13 cellular contexts compared by ENCODE assay signal in the genomic region with DNA sequence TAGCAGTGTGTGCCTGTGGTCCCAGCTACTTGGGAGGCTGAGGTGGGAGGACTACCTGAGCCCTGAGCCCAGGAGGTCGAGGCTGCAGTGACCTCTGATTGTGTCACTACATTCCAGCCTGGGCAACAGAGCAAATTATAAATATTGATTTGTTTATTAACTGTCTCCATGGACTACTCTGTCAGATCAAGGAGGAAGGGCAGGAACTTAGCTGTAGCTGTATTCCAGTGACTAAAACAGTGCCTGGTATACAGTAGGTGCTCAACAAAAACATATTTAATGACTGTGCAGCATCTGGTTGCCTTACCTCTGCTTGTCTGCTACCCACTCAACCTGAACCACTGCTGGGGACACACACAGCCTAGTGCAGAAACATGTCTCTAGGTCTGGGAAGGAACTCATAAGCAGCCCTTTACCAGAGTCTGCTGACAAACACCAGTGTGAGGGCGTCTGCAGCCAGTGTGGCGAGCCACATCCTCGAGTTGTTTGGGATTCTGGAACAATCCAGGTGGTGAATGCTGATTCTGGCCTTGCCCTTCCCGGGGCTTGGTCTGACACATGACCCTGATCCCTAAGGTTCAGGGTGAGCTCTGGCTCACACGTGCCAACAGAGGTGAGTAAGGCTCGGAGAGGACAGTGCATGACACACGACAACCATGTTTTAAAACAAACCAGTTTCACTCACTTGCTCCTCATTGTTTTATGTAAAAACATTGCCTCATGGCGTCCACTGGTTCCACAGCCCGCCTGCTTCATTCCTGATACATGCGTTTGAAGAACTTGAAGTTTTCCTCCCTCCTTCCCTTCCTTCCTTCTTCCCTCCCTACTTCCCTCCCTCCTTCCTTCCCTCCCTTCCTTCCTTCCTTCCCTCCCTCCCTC.
A peak's percentile ranks its signal among the peaks of the same experiment; 100 is the strongest.
DNase-seq lines count a peak whose midpoint lies in the region; ATAC-seq lines count a peak whose summit lies in the region.
"Had no signal": no experiment of that assay in that cellular context is flagged by ENCODE, and none has a peak within 500 bp of the region (broad histone marks: within the 10 kb centered on the region; RNA-seq: fewer than 3 reads in every experiment).

No MANE protein-coding gene starts in this region.

- H3K4me3 Mint-ChIP-seq in activated CD4-positive, alpha-beta T cell treated with anti-CD3 and anti-CD28 coated beads, Interleukin-2, amount 10 ng/mL, durations not matched to agents 7 days and 5 days: no peak overlapping the region
- no peak overlapping the region for H3K4me3 Mint-ChIP-seq in T-helper 2 cell treated with Interferon-gamma antibody and Interleukin-4, amounts not matched to agents 5 μg/mL and 100 μg/mL, for 36 hours
- no peak overlapping the region for H3K4me3 Mint-ChIP-seq in stimulated activated naive B cell treated with anti-CD40 and anti-IgM and Interleukin-4, amounts not matched to agents 10 μg/mL and 1 μg/mL and 100 μg/mL, for 72 hours
- no peak overlapping the region for H3K4me3 Mint-ChIP-seq in stimulated activated naive CD8-positive, alpha-beta T cell treated with anti-CD3 and anti-CD28 coated beads, Interleukin-15, amount 100 ng/mL, for 72 hours
- H3K4me3 Mint-ChIP-seq: activated T-cell treated with anti-CD3 and anti-CD28 coated beads, Interleukin-2, amount 50 U/mL, for 72 hours had no signal

- ATAC-seq in left lobe of liver (peak; percentile 73), HG03280 (IDR thresholded peaks at IDR 0.05; ENCODE audit: unreplicated experiment) (no peak)
- no peak for ATAC-seq in stimulated activated naive B cell treated with anti-CD40 and anti-IgM and Interleukin-4, amounts not matched to agents 10 μg/mL and 1 μg/mL and 100 μg/mL, for 72 hours (replicated peaks)
- no peak for ATAC-seq in stimulated activated naive CD8-positive, alpha-beta T cell treated with anti-CD3 and anti-CD28 coated beads, Interleukin-15, amount 100 ng/mL, for 72 hours

- CTCF ChIA-PET in activated CD4-positive, alpha-beta T cell treated with anti-CD3 and anti-CD28 coated beads, Interleukin-2, amount 10 ng/mL, durations not matched to agents 7 days and 5 days (lab: Charles Lee): interaction anchor here (0.6 to 1.9 kb wide), 5 partner anchors 11 to 46 kb away, joined by 3 to 5 read pairs (median 3); no protein-coding TSS in a partner anchor

- no peaks in the 10 kb centered on the region for H3K36me3 Mint-ChIP-seq in activated CD4-positive, alpha-beta T cell treated with anti-CD3 and anti-CD28 coated beads, Interleukin-2, amount 10 ng/mL, durations not matched to agents 7 days and 5 days (ENCODE audit: low read depth)
- H3K36me3 Mint-ChIP-seq in T-helper 2 cell treated with Interferon-gamma antibody and Interleukin-4, amounts not matched to agents 5 μg/mL and 100 μg/mL, for 36 hours (ENCODE audit: low read depth): no peaks in the 10 kb centered on the region
- H3K36me3 Mint-ChIP-seq in stimulated activated naive B cell treated with anti-CD40 and anti-IgM and Interleukin-4, amounts not matched to agents 10 μg/mL and 1 μg/mL and 100 μg/mL, for 72 hours: peaks cover 3 to 4% of the 10 kb centered on the region in 2 donors

- no peaks in the 10 kb centered on the region for H3K27me3 ChIP-seq in H7 (ENCODE audit: control insufficient read depth, insufficient read depth, low read length)
- H3K27me3 ChIP-seq: colonic mucosa had no signal

- peak overlapping the region; percentile 44 for H3K27ac Mint-ChIP-seq in activated CD4-positive, alpha-beta T cell treated with anti-CD3 and anti-CD28 coated beads, Interleukin-2, amount 10 ng/mL, durations not matched to agents 7 days and 5 days
- peak overlapping the region; percentile 49 for H3K27ac Mint-ChIP-seq in T-helper 2 cell treated with Interferon-gamma antibody and Interleukin-4, amounts not matched to agents 5 μg/mL and 100 μg/mL, for 36 hours
- peak overlapping the region; percentile 76 for H3K27ac Mint-ChIP-seq in stimulated activated naive B cell treated with anti-CD40 and anti-IgM and Interleukin-4, amounts not matched to agents 10 μg/mL and 1 μg/mL and 100 μg/mL, for 72 hours
- H3K27ac Mint-ChIP-seq in stimulated activated naive CD8-positive, alpha-beta T cell treated with anti-CD3 and anti-CD28 coated beads, Interleukin-15, amount 100 ng/mL, for 72 hours: peak overlapping the region in 1 of 2 donors; percentile 54
- H3K27ac Mint-ChIP-seq: activated T-cell treated with anti-CD3 and anti-CD28 coated beads, Interleukin-2, amount 50 U/mL, for 72 hours had no signal

- no peaks in the 10 kb centered on the region for H3K36me3 ChIP-seq in H7 (replicated peaks; ENCODE audit: control insufficient read depth, insufficient read depth, low read length)
- H3K36me3 ChIP-seq: colonic mucosa had no signal

- H3K9me3 Mint-ChIP-seq in activated CD4-positive, alpha-beta T cell treated with anti-CD3 and anti-CD28 coated beads, Interleukin-2, amount 10 ng/mL, durations not matched to agents 7 days and 5 days: no peaks in the 10 kb centered on the region
- no peaks in the 10 kb centered on the region for H3K9me3 Mint-ChIP-seq in T-helper 2 cell treated with Interferon-gamma antibody and Interleukin-4, amounts not matched to agents 5 μg/mL and 100 μg/mL, for 36 hours
- peaks cover 0 to 2% of the 10 kb centered on the region in 2 donors for H3K9me3 Mint-ChIP-seq in stimulated activated naive B cell treated with anti-CD40 and anti-IgM and Interleukin-4, amounts not matched to agents 10 μg/mL and 1 μg/mL and 100 μg/mL, for 72 hours
- H3K9me3 Mint-ChIP-seq in stimulated activated naive CD8-positive, alpha-beta T cell treated with anti-CD3 and anti-CD28 coated beads, Interleukin-15, amount 100 ng/mL, for 72 hours: no peaks in the 10 kb centered on the region
- H3K9me3 Mint-ChIP-seq: activated T-cell treated with anti-CD3 and anti-CD28 coated beads, Interleukin-2, amount 50 U/mL, for 72 hours had no signal

- no peak for DNase-seq in activated CD4-positive, alpha-beta T cell treated with anti-CD3 and anti-CD28 coated beads, Interleukin-2, amount 10 ng/mL, durations not matched to agents 7 days and 5 days
- no peak for DNase-seq in activated CD4-positive, alpha-beta T cell treated with anti-CD3 and anti-CD28 coated beads for 1 hour
- DNase-seq in T-helper 2 cell treated with Interferon-gamma antibody and Interleukin-4, amounts not matched to agents 5 μg/mL and 100 μg/mL, for 36 hours (ENCODE audit: low spot score): no peak
- DNase-seq in left lobe of liver (ENCODE audit: low spot score) (peak; percentile 68), H7 (no peak)
- no peak for DNase-seq in stimulated activated naive B cell treated with anti-CD40 and anti-IgM and Interleukin-4, amounts not matched to agents 10 μg/mL and 1 μg/mL and 100 μg/mL, for 72 hours
- no peak for DNase-seq in stimulated activated naive CD8-positive, alpha-beta T cell treated with anti-CD3 and anti-CD28 coated beads, Interleukin-15, amount 100 ng/mL, for 72 hours
- DNase-seq: activated T-cell treated with anti-CD3 and anti-CD28 coated beads, Interleukin-2, amount 50 U/mL, for 72 hours; anterior cingulate cortex; colonic mucosa; islet precursor cell; NCI-H2029 had no signal

- no peaks in the 10 kb centered on the region for H3K27me3 Mint-ChIP-seq in activated CD4-positive, alpha-beta T cell treated with anti-CD3 and anti-CD28 coated beads, Interleukin-2, amount 10 ng/mL, durations not matched to agents 7 days and 5 days
- H3K27me3 Mint-ChIP-seq in T-helper 2 cell treated with Interferon-gamma antibody and Interleukin-4, amounts not matched to agents 5 μg/mL and 100 μg/mL, for 36 hours (ENCODE audit: low read depth): no peaks in the 10 kb centered on the region
- no peaks in the 10 kb centered on the region for H3K27me3 Mint-ChIP-seq in stimulated activated naive B cell treated with anti-CD40 and anti-IgM and Interleukin-4, amounts not matched to agents 10 μg/mL and 1 μg/mL and 100 μg/mL, for 72 hours
- no peaks in the 10 kb centered on the region for H3K27me3 Mint-ChIP-seq in stimulated activated naive CD8-positive, alpha-beta T cell treated with anti-CD3 and anti-CD28 coated beads, Interleukin-15, amount 100 ng/mL, for 72 hours

- H3K4me3 ChIP-seq in H7 (ENCODE audit: insufficient read depth, low read depth, low read length): no peak overlapping the region
- H3K4me3 ChIP-seq: colonic mucosa had no signal

- peaks cover 58% of the 10 kb centered on the region for H3K4me1 Mint-ChIP-seq in activated CD4-positive, alpha-beta T cell treated with anti-CD3 and anti-CD28 coated beads, Interleukin-2, amount 10 ng/mL, durations not matched to agents 7 days and 5 days
- peaks cover 37% of the 10 kb centered on the region for H3K4me1 Mint-ChIP-seq in T-helper 2 cell treated with Interferon-gamma antibody and Interleukin-4, amounts not matched to agents 5 μg/mL and 100 μg/mL, for 36 hours (ENCODE audit: low read depth)
- peaks cover 39 to 66% of the 10 kb centered on the region in 2 donors for H3K4me1 Mint-ChIP-seq in stimulated activated naive B cell treated with anti-CD40 and anti-IgM and Interleukin-4, amounts not matched to agents 10 μg/mL and 1 μg/mL and 100 μg/mL, for 72 hours
- peaks cover 64% of the 10 kb centered on the region for H3K4me1 Mint-ChIP-seq in stimulated activated naive CD8-positive, alpha-beta T cell treated with anti-CD3 and anti-CD28 coated beads, Interleukin-15, amount 100 ng/mL, for 72 hours

- POLR2A ChIA-PET in activated CD4-positive, alpha-beta T cell treated with anti-CD3 and anti-CD28 coated beads, Interleukin-2, amount 10 ng/mL, durations not matched to agents 7 days and 5 days (lab: Charles Lee): no interaction called here
